1 cellular context compared by ENCODE assay signal in the genomic region with DNA sequence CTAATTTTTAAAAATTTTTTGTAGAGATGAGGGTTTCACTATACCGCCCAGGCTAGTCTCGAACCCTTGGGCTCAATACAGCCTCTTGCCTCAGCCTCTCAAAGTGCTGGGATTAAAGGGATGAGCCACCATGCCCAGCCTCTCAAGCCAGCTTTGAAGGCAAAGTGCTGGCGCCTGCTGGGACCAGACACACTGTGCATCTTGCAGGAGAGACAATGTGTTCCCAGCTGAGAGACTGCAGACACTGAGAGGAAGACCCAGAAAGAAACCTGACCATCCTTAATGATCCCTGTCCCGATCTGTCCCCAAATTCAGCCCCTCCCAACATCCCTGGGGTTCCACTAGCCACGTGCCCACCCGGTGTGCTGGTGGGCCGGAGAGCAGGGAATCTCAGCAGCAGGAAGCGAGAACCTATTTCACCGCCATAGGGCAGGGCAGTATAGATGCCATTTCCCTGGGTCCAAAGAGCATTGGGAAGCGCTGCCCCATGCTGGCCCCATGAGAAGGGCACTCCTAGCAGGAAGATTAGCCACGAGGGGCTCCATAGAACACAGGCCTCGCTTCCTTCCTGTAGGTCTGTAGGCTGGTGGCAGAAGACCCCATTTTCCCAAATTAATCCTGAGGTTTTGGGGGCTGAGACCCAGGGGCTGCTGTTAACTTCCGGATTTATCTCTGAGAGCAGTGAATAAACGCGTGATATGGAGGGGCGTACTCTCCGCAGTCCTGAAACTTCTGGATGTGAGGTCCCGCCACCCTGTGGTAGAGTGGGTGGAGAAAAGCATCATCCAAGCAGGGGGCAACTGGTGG.
A peak's percentile ranks its signal among the peaks of the same experiment; 100 is the strongest.
TF ChIP-seq lines count a peak whose summit lies in the region.

No MANE protein-coding gene starts in this region.

TF ChIP-seq in HepG2, 621 proteins besides CTCF, POLR2A, EP300 and RAD21 (continued from another document and continues in another):
- peak; percentile 25; the same call in 1 of the 2 replicates for TF ChIP-seq ARID5B (CRISPR knock-in tag; IDR thresholded peaks at IDR 0.05)
- no peak for TF ChIP-seq ZNF318 (CRISPR knock-in tag; IDR thresholded peaks at IDR 0.05)
- no peak for TF ChIP-seq FUBP1 (CRISPR knock-in tag; IDR thresholded peaks at IDR 0.05; ENCODE audit: borderline replicate concordance)
- TF ChIP-seq TARDBP (CRISPR knock-in tag; IDR thresholded peaks at IDR 0.05) = no peak; the same call in 1 of the 2 replicates
- no peak for TF ChIP-seq SP2 (CRISPR knock-in tag; IDR thresholded peaks at IDR 0.05)
- 0 out of 2 replicates have a peak, but pooled peaks have one; percentile 26 for TF ChIP-seq NCOA1 (CRISPR knock-in tag; IDR thresholded peaks at IDR 0.05)
- TF ChIP-seq, protein P1, sequence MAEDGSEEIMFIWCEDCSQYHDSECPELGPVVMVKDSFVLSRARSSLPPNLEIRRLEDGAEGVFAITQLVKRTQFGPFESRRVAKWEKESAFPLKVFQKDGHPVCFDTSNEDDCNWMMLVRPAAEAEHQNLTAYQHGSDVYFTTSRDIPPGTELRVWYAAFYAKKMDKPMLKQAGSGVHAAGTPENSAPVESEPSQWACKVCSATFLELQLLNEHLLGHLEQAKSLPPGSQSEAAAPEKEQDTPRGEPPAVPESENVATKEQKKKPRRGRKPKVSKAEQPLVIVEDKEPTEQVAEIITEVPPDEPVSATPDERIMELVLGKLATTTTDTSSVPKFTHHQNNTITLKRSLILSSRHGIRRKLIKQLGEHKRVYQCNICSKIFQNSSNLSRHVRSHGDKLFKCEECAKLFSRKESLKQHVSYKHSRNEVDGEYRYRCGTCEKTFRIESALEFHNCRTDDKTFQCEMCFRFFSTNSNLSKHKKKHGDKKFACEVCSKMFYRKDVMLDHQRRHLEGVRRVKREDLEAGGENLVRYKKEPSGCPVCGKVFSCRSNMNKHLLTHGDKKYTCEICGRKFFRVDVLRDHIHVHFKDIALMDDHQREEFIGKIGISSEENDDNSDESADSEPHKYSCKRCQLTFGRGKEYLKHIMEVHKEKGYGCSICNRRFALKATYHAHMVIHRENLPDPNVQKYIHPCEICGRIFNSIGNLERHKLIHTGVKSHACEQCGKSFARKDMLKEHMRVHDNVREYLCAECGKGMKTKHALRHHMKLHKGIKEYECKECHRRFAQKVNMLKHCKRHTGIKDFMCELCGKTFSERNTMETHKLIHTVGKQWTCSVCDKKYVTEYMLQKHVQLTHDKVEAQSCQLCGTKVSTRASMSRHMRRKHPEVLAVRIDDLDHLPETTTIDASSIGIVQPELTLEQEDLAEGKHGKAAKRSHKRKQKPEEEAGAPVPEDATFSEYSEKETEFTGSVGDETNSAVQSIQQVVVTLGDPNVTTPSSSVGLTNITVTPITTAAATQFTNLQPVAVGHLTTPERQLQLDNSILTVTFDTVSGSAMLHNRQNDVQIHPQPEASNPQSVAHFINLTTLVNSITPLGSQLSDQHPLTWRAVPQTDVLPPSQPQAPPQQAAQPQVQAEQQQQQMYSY (CRISPR knock-in tag; IDR thresholded peaks at IDR 0.05) = no peak
- TF ChIP-seq ZNF75D (CRISPR knock-in tag; IDR thresholded peaks at IDR 0.05; ENCODE audit: borderline replicate concordance) = no peak
- no peak for TF ChIP-seq ZSCAN21 (CRISPR knock-in tag; IDR thresholded peaks at IDR 0.05; ENCODE audit: borderline replicate concordance)
- TF ChIP-seq KAT7 (CRISPR knock-in tag; IDR thresholded peaks at IDR 0.05; ENCODE audit: borderline replicate concordance) = no peak
- TF ChIP-seq SIX1 (CRISPR knock-in tag; IDR thresholded peaks at IDR 0.05; ENCODE audit: borderline replicate concordance) = no peak
- no peak for TF ChIP-seq ZNF253 (CRISPR knock-in tag; IDR thresholded peaks at IDR 0.05; ENCODE audit: borderline replicate concordance)
- no peak for TF ChIP-seq KAT8 (CRISPR knock-in tag; IDR thresholded peaks at IDR 0.05)
- TF ChIP-seq, protein P2, sequence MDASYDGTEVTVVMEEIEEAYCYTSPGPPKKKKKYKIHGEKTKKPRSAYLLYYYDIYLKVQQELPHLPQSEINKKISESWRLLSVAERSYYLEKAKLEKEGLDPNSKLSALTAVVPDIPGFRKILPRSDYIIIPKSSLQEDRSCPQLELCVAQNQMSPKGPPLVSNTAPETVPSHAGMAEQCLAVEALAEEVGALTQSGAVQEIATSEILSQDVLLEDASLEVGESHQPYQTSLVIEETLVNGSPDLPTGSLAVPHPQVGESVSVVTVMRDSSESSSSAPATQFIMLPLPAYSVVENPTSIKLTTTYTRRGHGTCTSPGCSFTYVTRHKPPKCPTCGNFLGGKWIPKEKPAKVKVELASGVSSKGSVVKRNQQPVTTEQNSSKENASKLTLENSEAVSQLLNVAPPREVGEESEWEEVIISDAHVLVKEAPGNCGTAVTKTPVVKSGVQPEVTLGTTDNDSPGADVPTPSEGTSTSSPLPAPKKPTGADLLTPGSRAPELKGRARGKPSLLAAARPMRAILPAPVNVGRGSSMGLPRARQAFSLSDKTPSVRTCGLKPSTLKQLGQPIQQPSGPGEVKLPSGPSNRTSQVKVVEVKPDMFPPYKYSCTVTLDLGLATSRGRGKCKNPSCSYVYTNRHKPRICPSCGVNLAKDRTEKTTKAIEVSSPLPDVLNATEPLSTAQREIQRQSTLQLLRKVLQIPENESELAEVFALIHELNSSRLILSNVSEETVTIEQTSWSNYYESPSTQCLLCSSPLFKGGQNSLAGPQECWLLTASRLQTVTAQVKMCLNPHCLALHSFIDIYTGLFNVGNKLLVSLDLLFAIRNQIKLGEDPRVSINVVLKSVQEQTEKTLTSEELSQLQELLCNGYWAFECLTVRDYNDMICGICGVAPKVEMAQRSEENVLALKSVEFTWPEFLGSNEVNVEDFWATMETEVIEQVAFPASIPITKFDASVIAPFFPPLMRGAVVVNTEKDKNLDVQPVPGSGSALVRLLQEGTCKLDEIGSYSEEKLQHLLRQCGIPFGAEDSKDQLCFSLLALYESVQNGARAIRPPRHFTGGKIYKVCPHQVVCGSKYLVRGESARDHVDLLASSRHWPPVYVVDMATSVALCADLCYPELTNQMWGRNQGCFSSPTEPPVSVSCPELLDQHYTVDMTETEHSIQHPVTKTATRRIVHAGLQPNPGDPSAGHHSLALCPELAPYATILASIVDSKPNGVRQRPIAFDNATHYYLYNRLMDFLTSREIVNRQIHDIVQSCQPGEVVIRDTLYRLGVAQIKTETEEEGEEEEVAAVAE (CRISPR knock-in tag; IDR thresholded peaks at IDR 0.05; ENCODE audit: borderline replicate concordance) = 0 out of 2 replicates have a peak, but pooled peaks have one; percentile 13
- no peak for TF ChIP-seq CHD4 (IDR thresholded peaks at IDR 0.05; ENCODE audit: borderline replicate concordance, low read length)
- TF ChIP-seq CENPX (CRISPR knock-in tag; IDR thresholded peaks at IDR 0.05) = no peak
- peak; percentile 7; the same call in 1 of the 2 replicates for TF ChIP-seq EED (CRISPR knock-in tag; IDR thresholded peaks at IDR 0.05)
- TF ChIP-seq ZNF235 (CRISPR knock-in tag; IDR thresholded peaks at IDR 0.05; ENCODE audit: borderline replicate concordance) = no peak
- no peak for TF ChIP-seq SMC3 (IDR thresholded peaks at IDR 0.05; ENCODE audit: low read length)
- TF ChIP-seq RBM39 (IDR thresholded peaks at IDR 0.05; ENCODE audit: low read depth, low read length, poor library complexity, severe bottlenecking) = no peak
- TF ChIP-seq MEIS1 (CRISPR knock-in tag; IDR thresholded peaks at IDR 0.05; ENCODE audit: borderline replicate concordance) = no peak
- no peak for TF ChIP-seq EZH2 (conservative IDR thresholded peaks at IDR 0.05; ENCODE audit: low read depth, low read length)
- no peak for TF ChIP-seq ZBTB38 (CRISPR knock-in tag; IDR thresholded peaks at IDR 0.05)
- TF ChIP-seq MLX (CRISPR knock-in tag; IDR thresholded peaks at IDR 0.05) = no peak
- TF ChIP-seq NR0B2 (CRISPR knock-in tag; IDR thresholded peaks at IDR 0.05) = no peak
- no peak for TF ChIP-seq SMARCC2 (IDR thresholded peaks at IDR 0.05)
